Comparison of ENCODE assay signal across 17 cellular contexts in the genomic region with DNA sequence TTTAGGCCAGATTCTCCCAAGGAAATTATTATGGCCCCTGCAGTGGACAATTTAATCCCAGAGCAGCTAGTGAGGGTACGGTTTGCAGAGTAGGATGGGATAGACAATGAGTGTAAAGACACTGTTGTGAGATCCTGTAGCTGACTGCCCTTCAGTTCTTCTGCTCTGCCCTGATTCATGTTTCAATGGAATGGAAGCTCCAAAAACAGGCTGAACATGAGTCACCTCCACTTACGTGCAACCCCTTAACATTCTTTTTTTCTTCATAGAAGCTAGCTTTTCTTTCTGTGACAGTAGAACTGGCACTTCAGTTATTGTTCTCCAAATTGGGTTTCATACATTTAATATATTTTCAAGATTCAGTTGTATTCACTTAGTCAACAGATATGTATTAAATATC. TPM values are rescaled to one million over a fixed set of nuclear protein-coding genes. Genes with fewer than 3 reads are reported as not detected.
A peak's percentile ranks its signal among the peaks of the same experiment; 100 is the strongest.
DNase-seq lines count a peak whose midpoint lies in the region; ATAC-seq and TF ChIP-seq lines count a peak whose summit lies in the region.
"Had no signal": no experiment of that assay in that cellular context is flagged by ENCODE, and none has a peak within 500 bp of the region (broad histone marks: within the 10 kb centered on the region; RNA-seq: fewer than 3 reads in every experiment).

No MANE protein-coding gene starts in this region.

- H3K4me3 Mint-ChIP-seq in activated naive CD8-positive, alpha-beta T cell treated with anti-CD3 and anti-CD28 coated beads for 36 hours: no peak overlapping the region
- H3K4me3 Mint-ChIP-seq: activated CD4-positive, alpha-beta memory T cell treated with anti-CD3 and anti-CD28 coated beads, Interleukin-2, amount 10 ng/mL, durations not matched to agents 7 days and 5 days; naive thymus-derived CD4-positive, alpha-beta T cell had no signal

- H3K27me3 Mint-ChIP-seq in activated naive CD8-positive, alpha-beta T cell treated with anti-CD3 and anti-CD28 coated beads for 36 hours: peaks cover 37% of the 10 kb centered on the region

- peak; percentile 68 for ATAC-seq in SK-N-SH treated with all-trans-retinoic acid at 6 μM for 48 hours
- no peak for ATAC-seq in GM21528 (IDR thresholded peaks at IDR 0.05; ENCODE audit: low FRiP score, unreplicated experiment)
- ATAC-seq: left ventricle myocardium superior; naive thymus-derived CD4-positive, alpha-beta T cell; psoas muscle had no signal

- H3K9me3 Mint-ChIP-seq in activated naive CD8-positive, alpha-beta T cell treated with anti-CD3 and anti-CD28 coated beads for 36 hours: no peaks in the 10 kb centered on the region
- H3K9me3 Mint-ChIP-seq: activated CD4-positive, alpha-beta memory T cell treated with anti-CD3 and anti-CD28 coated beads, Interleukin-2, amount 10 ng/mL, durations not matched to agents 7 days and 5 days had no signal

- no peak overlapping the region for H3K27ac Mint-ChIP-seq in activated naive CD8-positive, alpha-beta T cell treated with anti-CD3 and anti-CD28 coated beads for 36 hours
- H3K27ac Mint-ChIP-seq: activated CD4-positive, alpha-beta memory T cell treated with anti-CD3 and anti-CD28 coated beads, Interleukin-2, amount 10 ng/mL, durations not matched to agents 7 days and 5 days; naive thymus-derived CD4-positive, alpha-beta T cell had no signal

- DNase-seq in GM04503 (ENCODE audit: low read depth): peak; percentile 37
- DNase-seq in fibroblast of gingiva (ENCODE audit: low read depth): peak; percentile 52
- DNase-seq in renal cortical epithelial cell (ENCODE audit: low read depth): peak; percentile 30
- DNase-seq in activated naive CD8-positive, alpha-beta T cell treated with anti-CD3 and anti-CD28 coated beads for 36 hours: no peak
- no peak for DNase-seq in activated CD8-positive, alpha-beta memory T cell treated with anti-CD3 and anti-CD28 coated beads, Interleukin-2, amount 50 U/mL, for 48 hours
- DNase-seq: activated CD4-positive, alpha-beta memory T cell treated with anti-CD3 and anti-CD28 coated beads, Interleukin-2, amount 10 ng/mL, durations not matched to agents 7 days and 5 days; amygdala; dermis blood vessel endothelial cell; left ventricle myocardium superior; naive thymus-derived CD4-positive, alpha-beta T cell; NCI-H1048; NCI-H2107; NCI-H526 treated with DMSO at 0.1 percent for 48 hours; OCI-M1; psoas muscle had no signal

- no peaks in the 10 kb centered on the region for H3K36me3 Mint-ChIP-seq in activated naive CD8-positive, alpha-beta T cell treated with anti-CD3 and anti-CD28 coated beads for 36 hours
- H3K36me3 Mint-ChIP-seq: naive thymus-derived CD4-positive, alpha-beta T cell had no signal

- H3K4me1 Mint-ChIP-seq in activated naive CD8-positive, alpha-beta T cell treated with anti-CD3 and anti-CD28 coated beads for 36 hours: no peaks in the 10 kb centered on the region
- H3K4me1 Mint-ChIP-seq: activated CD4-positive, alpha-beta memory T cell treated with anti-CD3 and anti-CD28 coated beads, Interleukin-2, amount 10 ng/mL, durations not matched to agents 7 days and 5 days; naive thymus-derived CD4-positive, alpha-beta T cell had no signal

TF ChIP-seq in SK-N-SH treated with all-trans-retinoic acid at 6 μM for 48 hours, 23 proteins besides CTCF, POLR2A, EP300 and RAD21:
- TF ChIP-seq RARB (CRISPR knock-in tag; IDR thresholded peaks at IDR 0.05) (no peak), CSDC2 (CRISPR knock-in tag; IDR thresholded peaks at IDR 0.05) (no peak)
- TF ChIP-seq, protein P1, sequence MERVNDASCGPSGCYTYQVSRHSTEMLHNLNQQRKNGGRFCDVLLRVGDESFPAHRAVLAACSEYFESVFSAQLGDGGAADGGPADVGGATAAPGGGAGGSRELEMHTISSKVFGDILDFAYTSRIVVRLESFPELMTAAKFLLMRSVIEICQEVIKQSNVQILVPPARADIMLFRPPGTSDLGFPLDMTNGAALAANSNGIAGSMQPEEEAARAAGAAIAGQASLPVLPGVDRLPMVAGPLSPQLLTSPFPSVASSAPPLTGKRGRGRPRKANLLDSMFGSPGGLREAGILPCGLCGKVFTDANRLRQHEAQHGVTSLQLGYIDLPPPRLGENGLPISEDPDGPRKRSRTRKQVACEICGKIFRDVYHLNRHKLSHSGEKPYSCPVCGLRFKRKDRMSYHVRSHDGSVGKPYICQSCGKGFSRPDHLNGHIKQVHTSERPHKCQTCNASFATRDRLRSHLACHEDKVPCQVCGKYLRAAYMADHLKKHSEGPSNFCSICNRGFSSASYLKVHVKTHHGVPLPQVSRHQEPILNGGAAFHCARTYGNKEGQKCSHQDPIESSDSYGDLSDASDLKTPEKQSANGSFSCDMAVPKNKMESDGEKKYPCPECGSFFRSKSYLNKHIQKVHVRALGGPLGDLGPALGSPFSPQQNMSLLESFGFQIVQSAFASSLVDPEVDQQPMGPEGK (CRISPR knock-in tag; IDR thresholded peaks at IDR 0.05; ENCODE audit: borderline replicate concordance): no peak
TF ChIP-seq in SK-N-SH treated with all-trans-retinoic acid at 6 μM for 48 hours: peak in this region for 0.

RNA-seq across cellular contexts. Expression of a gene that starts 32.1 kb away (rescaled TPM):
- total RNA-seq in renal cortical epithelial cell: not detected in 2 replicates
- not detected for total RNA-seq in activated naive CD8-positive, alpha-beta T cell treated with anti-CD3 and anti-CD28 coated beads for 36 hours
- total RNA-seq: activated CD4-positive, alpha-beta memory T cell treated with anti-CD3 and anti-CD28 coated beads, Interleukin-2, amount 10 ng/mL, durations not matched to agents 7 days and 5 days; dermis blood vessel endothelial cell; left ventricle myocardium superior; naive thymus-derived CD4-positive, alpha-beta T cell; psoas muscle had no signal

Comparison
In these comparisons a context has a peak if more than half of its experiments do, and no peak if none do; other contexts are left out.
1. DNase-seq: peak in GM04503 (single experiment), fibroblast of gingiva (single experiment) and renal cortical epithelial cell (single experiment); none in activated naive CD8-positive, alpha-beta T cell treated with anti-CD3 and anti-CD28 coated beads for 36 hours (single experiment) and activated CD8-positive, alpha-beta memory T cell treated with anti-CD3 and anti-CD28 coated beads, Interleukin-2, amount 50 U/mL, for 48 hours (single experiment).